Comparison of ENCODE assay signal across 19 cellular contexts in the genomic region with DNA sequence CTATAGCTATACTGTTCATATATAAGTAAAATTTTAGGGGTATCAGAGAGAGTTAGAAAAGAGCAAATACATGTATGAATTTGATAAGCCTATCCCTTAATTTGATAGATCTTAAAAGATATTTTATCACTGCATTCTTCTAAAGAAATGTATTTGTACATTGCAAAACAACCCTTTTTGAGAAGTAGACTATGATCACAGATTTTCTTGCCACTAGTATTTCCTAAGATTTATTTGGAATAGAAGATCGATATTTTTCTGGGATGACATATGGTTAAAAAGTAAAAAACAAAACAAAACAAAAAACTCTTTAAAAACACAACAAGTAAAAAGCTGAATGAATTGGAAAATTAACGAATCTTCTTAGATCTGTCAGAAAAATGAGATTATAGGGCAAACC. TPM values are rescaled to one million over a fixed set of nuclear protein-coding genes. Genes with fewer than 3 reads are reported as not detected.
DNase-seq lines count a peak whose midpoint lies in the region; ATAC-seq, FAIRE-seq and TF ChIP-seq lines count a peak whose summit lies in the region.
"Had no signal": no experiment of that assay in that cellular context is flagged by ENCODE, and none has a peak within 500 bp of the region (broad histone marks: within the 10 kb centered on the region; RNA-seq: fewer than 3 reads in every experiment).

No MANE protein-coding gene starts in this region.

- intact Hi-C loops in pancreas (cut with DNase I) = no loop called here

- H3K4me1 ChIP-seq in pancreas = no peaks in the 10 kb centered on the region
- H3K4me1 ChIP-seq: HAP-1 had no signal

- H3K27me3 ChIP-seq in pancreas = no peaks in the 10 kb centered on the region

- FAIRE-seq in A204.1 (lab: Jason Lieb, UNC) (peak; percentile 41), GM19239 (lab: Jason Lieb, UNC) (peak; percentile 44), islet of Langerhans (lab: Jason Lieb, UNC) (peak; percentile 85), pancreas (lab: Jason Lieb, UNC) (peak; percentile 53)
- FAIRE-seq: GM12892, H54 had no signal

- H3K4me3 ChIP-seq in pancreas = no peak overlapping the region
- H3K4me3 ChIP-seq: HAP-1 had no signal

- no peaks in the 10 kb centered on the region for H3K9me3 ChIP-seq in pancreas
- H3K9me3 ChIP-seq: HAP-1 had no signal

- WGBS in pancreas, 2 donors = 95 to 98% methylated on average over 2 of the region's 2 CpGs

- no peak for TF ChIP-seq CTCF in pancreas (IDR thresholded peaks at IDR 0.05)

- H3K27ac ChIP-seq in pancreas = no peak overlapping the region

- no peak for DNase-seq in GM19239 (ENCODE audit: insufficient read length, low spot score)
- DNase-seq in pancreas = no peak
- no peak for DNase-seq in central memory CD4-positive, alpha-beta T cell
- no peak for DNase-seq in NCI-H526 (lab: John Stamatoyannopoulos, UW)
- no peak for DNase-seq in NCI-H345 treated with DMSO at 0.1 percent for 48 hours (lab: John Stamatoyannopoulos, UW; ENCODE audit: unreplicated experiment)
- DNase-seq: 8988T; C1 segment of cervical spinal cord; Calu3; CD4-positive, alpha-beta memory T cell; COR-L47; DMS153; DND-41; GOT3; HFFc6 had no signal

- H3K36me3 ChIP-seq in pancreas = no peaks in the 10 kb centered on the region
- H3K36me3 ChIP-seq: HAP-1 had no signal

- ATAC-seq in pancreas = no peak

RNA-seq across cellular contexts. Expression of a gene that starts 27.4 kb away (rescaled TPM):
- total RNA-seq in pancreas = 10 to 100 TPM in 2 of 6 donors, 1 to 10 TPM in 4; 6.6 to 16.5 (median 8.6) TPM
- polyA plus RNA-seq in pancreas = 1 to 10 TPM; 2.5 to 3.3 TPM
